Comparison of ENCODE assay signal across 29 cellular contexts in the genomic region with DNA sequence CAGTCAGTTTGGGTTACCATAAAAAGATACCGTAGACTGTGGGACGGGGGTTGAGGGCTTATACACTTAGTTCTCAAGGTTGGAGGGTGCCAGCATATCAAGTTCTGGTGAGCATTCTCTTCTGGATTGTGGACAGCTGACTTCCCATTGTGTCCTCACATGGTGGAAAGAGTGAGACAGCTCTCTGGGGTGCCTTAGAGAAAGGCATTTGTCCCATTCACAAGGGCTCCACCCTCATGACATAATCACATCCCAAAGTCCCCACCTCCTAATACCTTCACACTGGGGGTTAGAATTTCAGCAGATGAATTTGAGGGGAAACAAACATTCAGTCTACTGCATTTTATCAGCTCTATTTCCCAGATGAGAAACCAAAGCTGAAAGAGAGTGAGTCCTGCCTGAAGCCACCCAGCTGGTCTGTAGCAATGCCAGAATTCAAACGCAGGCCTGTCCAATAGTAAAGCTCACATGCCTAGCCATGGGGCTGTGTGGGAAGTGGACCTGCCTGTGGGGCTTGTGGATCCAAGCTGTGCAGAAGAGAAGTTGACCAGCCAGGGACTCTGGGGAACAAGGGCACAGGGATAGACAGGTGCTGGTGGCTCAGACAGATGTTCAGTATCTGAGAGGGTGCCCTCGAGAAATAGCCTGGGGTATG. TPM values are rescaled to one million over a fixed set of nuclear protein-coding genes. Genes with fewer than 3 reads are reported as not detected.
DNase-seq lines count a peak whose midpoint lies in the region; ATAC-seq, FAIRE-seq and TF ChIP-seq lines count a peak whose summit lies in the region.
"Had no signal": no experiment of that assay in that cellular context is flagged by ENCODE, and none has a peak within 500 bp of the region (broad histone marks: within the 10 kb centered on the region; RNA-seq: fewer than 3 reads in every experiment).

No MANE protein-coding gene starts in this region.

- H3K4me3 ChIP-seq in heart right ventricle (no peak overlapping the region), psoas muscle (no peak overlapping the region), A673 (ENCODE audit: low read depth, low read length, poor library complexity, severe bottlenecking) (no peak overlapping the region)
- H3K4me3 ChIP-seq: breast epithelium, upper lobe of left lung had no signal

- peak; percentile 62 for DNase-seq in DMS 273 (lab: John Stamatoyannopoulos, UW; ENCODE audit: unreplicated experiment)
- DNase-seq in DMS 273 treated with DMSO at 0.1 percent for 48 hours (lab: John Stamatoyannopoulos, UW), result no peak
- DNase-seq in T-helper 17 cell, result no peak
- DNase-seq in heart right ventricle, result no peak
- no peak for DNase-seq in psoas muscle
- DNase-seq in A673 (ENCODE audit: low spot score), result no peak
- no peak for DNase-seq in D721Med (ENCODE audit: insufficient read length, low spot score)
- DNase-seq in activated CD4-positive, alpha-beta T cell treated with anti-CD3 and anti-CD28 coated beads, Interleukin-2, amount 50 U/mL, for 48 hours, result no peak
- DNase-seq: activated CD8-positive, alpha-beta memory T cell treated with anti-CD3 and anti-CD28 coated beads, Interleukin-2, amount 10 ng/mL, durations not matched to agents 7 days and 5 days; activated gamma-delta T cell; activated naive CD8-positive, alpha-beta T cell treated with anti-CD3 and anti-CD28 coated beads for 36 hours; activated T-cell treated with anti-CD3 and anti-CD28 coated beads, Interleukin-2, amount 50 U/mL, for 4 hours; Calu3; H9; Karpas-422; NCI-H2081 treated with DMSO at 0.1 percent for 48 hours; occipital lobe; RPMI8226; small intestine; stimulated activated naive CD4-positive, alpha-beta T cell; T-cell; upper lobe of left lung had no signal

- CTCF ChIA-PET in A673 (lab: Charles Lee), result no interaction called here

- H3K27me3 Mint-ChIP-seq in T-helper 17 cell, result peaks cover 65% of the 10 kb centered on the region

- no TSS peak for BruUV-seq in A673 (replicated peaks; lab: Mats Ljungman, UMichigan)

- peak overlapping the region; percentile 21 for H3K27ac Mint-ChIP-seq in T-helper 17 cell
- H3K27ac Mint-ChIP-seq: activated CD8-positive, alpha-beta memory T cell treated with anti-CD3 and anti-CD28 coated beads, Interleukin-2, amount 10 ng/mL, durations not matched to agents 7 days and 5 days; activated naive CD8-positive, alpha-beta T cell treated with anti-CD3 and anti-CD28 coated beads for 36 hours; natural killer cell treated with Interleukin-12 subunit alpha and Interleukin-12 subunit beta and Interleukin-15 and Interleukin-18, amount 100 ng/mL, for 72 hours; T-cell had no signal

- peaks cover 3% of the 10 kb centered on the region for H3K36me3 Mint-ChIP-seq in T-helper 17 cell (ENCODE audit: low read depth)
- H3K36me3 Mint-ChIP-seq: activated CD8-positive, alpha-beta memory T cell treated with anti-CD3 and anti-CD28 coated beads, Interleukin-2, amount 10 ng/mL, durations not matched to agents 7 days and 5 days; activated naive CD8-positive, alpha-beta T cell treated with anti-CD3 and anti-CD28 coated beads for 36 hours; CD14-positive monocyte; natural killer cell treated with Interleukin-12 subunit alpha and Interleukin-12 subunit beta and Interleukin-15 and Interleukin-18, amount 100 ng/mL, for 72 hours; T-cell had no signal

- peaks cover 2% of the 10 kb centered on the region for H3K4me1 Mint-ChIP-seq in T-helper 17 cell
- H3K4me1 Mint-ChIP-seq: activated CD8-positive, alpha-beta memory T cell treated with anti-CD3 and anti-CD28 coated beads, Interleukin-2, amount 10 ng/mL, durations not matched to agents 7 days and 5 days; activated naive CD8-positive, alpha-beta T cell treated with anti-CD3 and anti-CD28 coated beads for 36 hours; CD14-positive monocyte; T-cell had no signal

- H3K27me3 ChIP-seq in heart right ventricle (peaks cover 0 to 14% (median 8%) of the 10 kb centered on the region in 7 donors), psoas muscle (ENCODE audit: insufficient read depth in 3 of 3, low read length in 2 of 3) (peaks cover 0 to 3% (median 0%) of the 10 kb centered on the region in 3 donors), A673 (replicated peaks; ENCODE audit: insufficient read depth, low read depth, low read length, poor library complexity) (peaks cover 50% of the 10 kb centered on the region)
- H3K27me3 ChIP-seq: breast epithelium, upper lobe of left lung had no signal

- ATAC-seq in T-helper 17 cell, result no peak
- ATAC-seq in heart right ventricle, result peak; percentile 38 to 80 (median 74)
- peak; percentile 43 to 69 (median 66) for ATAC-seq in psoas muscle
- ATAC-seq: activated CD8-positive, alpha-beta memory T cell treated with anti-CD3 and anti-CD28 coated beads, Interleukin-2, amount 10 ng/mL, durations not matched to agents 7 days and 5 days; activated T-cell treated with anti-CD3 and anti-CD28 coated beads, Interleukin-2, amount 50 U/mL, for 4 hours; T-cell had no signal

- POLR2A ChIA-PET in A673 (lab: Charles Lee; ENCODE audit: low non-redundant PET), result no interaction called here

- WGBS in heart right ventricle, 2 donors, result 74 to 79% methylated on average over 4 of the region's 4 CpGs
- 35 to 41% (median 38%) methylated on average over 4 of the region's 4 CpGs for WGBS in psoas muscle, 3 donors

- H3K9me3 ChIP-seq in T-helper 17 cell (ENCODE audit: control insufficient read depth, low read length, poor library complexity, severe bottlenecking) (no peaks in the 10 kb centered on the region), heart right ventricle (peaks cover 0 to 4% (median 0%) of the 10 kb centered on the region in 11 donors), psoas muscle (no peaks in the 10 kb centered on the region), A673 (ENCODE audit: low read depth, low read length, poor library complexity, severe bottlenecking) (no peaks in the 10 kb centered on the region)
- H3K9me3 ChIP-seq: breast epithelium, upper lobe of left lung had no signal

- H3K27ac ChIP-seq in heart right ventricle (peak overlapping the region in 2 of 10 donors; percentile 10 to 16), psoas muscle (no peak overlapping the region), A673 (ENCODE audit: low read depth, low read length, poor library complexity, severe bottlenecking) (no peak overlapping the region)
- H3K27ac ChIP-seq: 22Rv1, breast epithelium, upper lobe of left lung had no signal

- no peak overlapping the region for H3K4me3 Mint-ChIP-seq in T-helper 17 cell
- H3K4me3 Mint-ChIP-seq: activated CD8-positive, alpha-beta memory T cell treated with anti-CD3 and anti-CD28 coated beads, Interleukin-2, amount 10 ng/mL, durations not matched to agents 7 days and 5 days; activated naive CD8-positive, alpha-beta T cell treated with anti-CD3 and anti-CD28 coated beads for 36 hours; activated T-cell treated with anti-CD3 and anti-CD28 coated beads, Interleukin-2, amount 50 U/mL, for 4 hours; CD14-positive monocyte; H9; natural killer cell treated with Interleukin-12 subunit alpha and Interleukin-12 subunit beta and Interleukin-15 and Interleukin-18, amount 100 ng/mL, for 72 hours; T-cell had no signal

- no peaks in the 10 kb centered on the region for H3K36me3 ChIP-seq in heart right ventricle
- no peaks in the 10 kb centered on the region for H3K36me3 ChIP-seq in psoas muscle (ENCODE audit: insufficient read depth in 1 of 2, low read depth in 1 of 2)
- H3K36me3 ChIP-seq in A673 (ENCODE audit: insufficient read depth, low read length, poor library complexity, severe bottlenecking), result no peaks in the 10 kb centered on the region
- H3K36me3 ChIP-seq: breast epithelium, upper lobe of left lung had no signal

- H3K4me1 ChIP-seq in heart right ventricle (peaks cover 0 to 27% (median 10%) of the 10 kb centered on the region in 9 donors), psoas muscle (peaks cover 7% of the 10 kb centered on the region), A673 (ENCODE audit: insufficient read depth, low read length, poor library complexity, severe bottlenecking) (no peaks in the 10 kb centered on the region)
- H3K4me1 ChIP-seq: breast epithelium had no signal

- intact Hi-C loops in heart right ventricle (cut with DNase I), result loop anchor here in 3 of 10 donors (10.0 kb wide), 3 partner anchors 58 to 138 kb away; no protein-coding TSS in a partner anchor
- intact Hi-C loops in psoas muscle (cut with DNase I), result loop anchor here in 1 of 2 donors (10.0 kb wide), 1 partner anchor 128 kb away; no protein-coding TSS in a partner anchor
- intact Hi-C loops in A673 (cut with micrococcal nuclease; ENCODE audit: unreplicated experiment), result no loop called here

- FAIRE-seq in D721Med (lab: Jason Lieb, UNC), result no peak
- FAIRE-seq: colon, keratinocyte, small intestine had no signal

- no peak for TF ChIP-seq CTCF in heart right ventricle (IDR thresholded peaks at IDR 0.05)
- no peak for TF ChIP-seq CTCF in psoas muscle (IDR thresholded peaks at IDR 0.05)
- no peak for TF ChIP-seq CTCF in A673 (conservative IDR thresholded peaks at IDR 0.05; ENCODE audit: low read depth, low read length)
- no peak for TF ChIP-seq CTCF in D721Med (IDR thresholded peaks at IDR 0.05; ENCODE audit: insufficient read depth, missing control alignments)

RNA-seq across cellular contexts. Expression of a gene that starts 34.8 kb away (rescaled TPM):
- total RNA-seq in T-helper 17 cell (not detected), heart right ventricle (10 to 100 TPM in 1 of 10 donors, 1 to 10 TPM in 8, under 1 TPM in 1; 0.72 to 13.5 (median 1.9) TPM), psoas muscle (10 to 100 TPM in 3 of 4 donors, 1 to 10 TPM in 1; 5.7 to 26.3 (median 12.5) TPM), A673 (2021) (0.11 TPM in 1 of 2 replicates, not detected in the other)
- polyA plus RNA-seq in heart right ventricle (1 to 10 TPM; 1.7 to 5.6 TPM), psoas muscle (1 to 10 TPM; 2.9 to 7.4 (median 3.0) TPM)
- total RNA-seq: activated CD8-positive, alpha-beta memory T cell treated with anti-CD3 and anti-CD28 coated beads, Interleukin-2, amount 10 ng/mL, durations not matched to agents 7 days and 5 days; activated naive CD8-positive, alpha-beta T cell treated with anti-CD3 and anti-CD28 coated beads for 36 hours; activated T-cell treated with anti-CD3 and anti-CD28 coated beads, Interleukin-2, amount 50 U/mL, for 4 hours; natural killer cell treated with Interleukin-12 subunit alpha and Interleukin-12 subunit beta and Interleukin-15 and Interleukin-18, amount 100 ng/mL, for 72 hours; SK-MEL-5 had no signal
